ENCODE assay signal across 24 cellular contexts in genomic region chr4:147428583-147428982, GRCh38. TPM values are rescaled to one million over a fixed set of nuclear protein-coding genes. Genes with fewer than 3 reads are reported as not detected.
DNase-seq lines count a peak whose midpoint lies in the region; ATAC-seq and TF ChIP-seq lines count a peak whose summit lies in the region.
"Had no signal": no experiment of that assay in that cellular context is flagged by ENCODE, and none has a peak within 500 bp of the region (broad histone marks: within the 10 kb centered on the region; RNA-seq: fewer than 3 reads in every experiment).

No MANE protein-coding gene starts in this region.

- no peaks in the 10 kb centered on the region for H3K36me3 Mint-ChIP-seq in MCF 10A (ENCODE audit: insufficient read depth, unreplicated experiment)
- H3K36me3 Mint-ChIP-seq: CD4-positive, alpha-beta memory T cell had no signal

- DNase-seq in MCF 10A (ENCODE audit: unreplicated experiment), result peak; percentile 9
- DNase-seq in breast epithelium (ENCODE audit: low spot score in 2 of 2), result no peak
- peak; percentile 68 for DNase-seq in PC-3
- peak; percentile 22 for DNase-seq in epithelial cell of esophagus (ENCODE audit: low read depth)
- DNase-seq in renal cortical epithelial cell (ENCODE audit: low read depth), result peak; percentile 7
- DNase-seq in effector CD8-positive, alpha-beta T cell (lab: John Stamatoyannopoulos, UW), result no peak
- DNase-seq in A172 (ENCODE audit: low spot score), result no peak
- DNase-seq in NCI-H1694 treated with DMSO at 0.1 percent for 48 hours (lab: John Stamatoyannopoulos, UW), result no peak
- DNase-seq: ACHN; AML-193; BE2C; C1 segment of cervical spinal cord; Calu3; CD4-positive, alpha-beta memory T cell; COR-L47; DMS79; EL; GDM1; GOT3; HFFc6 had no signal

- no peak overlapping the region for H3K27ac Mint-ChIP-seq in MCF 10A (ENCODE audit: low read depth, unreplicated experiment)
- H3K27ac Mint-ChIP-seq: CD4-positive, alpha-beta memory T cell; HFFc6 had no signal

- H4K20me1 ChIP-seq in PC-3 (ENCODE audit: low read length), result no peaks in the 10 kb centered on the region

- H3K9me2 ChIP-seq in PC-3 (replicated peaks; ENCODE audit: low read length), result no peaks in the 10 kb centered on the region

- no peaks in the 10 kb centered on the region for H3K79me2 ChIP-seq in PC-3 (ENCODE audit: low read length)

- peaks cover 14% of the 10 kb centered on the region for H3K4me1 Mint-ChIP-seq in MCF 10A (ENCODE audit: insufficient read depth, unreplicated experiment)
- H3K4me1 Mint-ChIP-seq: CD4-positive, alpha-beta memory T cell had no signal

- H3F3A ChIP-seq in PC-3 (ENCODE audit: low read length, unreplicated experiment), result no peaks in the 10 kb centered on the region

- peaks cover 16% of the 10 kb centered on the region for H3K9me3 Mint-ChIP-seq in MCF 10A (ENCODE audit: unreplicated experiment)
- H3K9me3 Mint-ChIP-seq: HFFc6 had no signal

- intact Hi-C loops in MCF 10A (cut with micrococcal nuclease), result no loop called here
- intact Hi-C loops in breast epithelium (cut with DNase I; ENCODE audit: low total_unique reads), result no loop called here
- intact Hi-C loops in PC-3 (cut with micrococcal nuclease), result loop anchor here (2.0 kb wide), 1 partner anchor 58 kb away; no protein-coding TSS in a partner anchor

- TF ChIP-seq CTCF in MCF 10A (IDR thresholded peaks at IDR 0.05; ENCODE audit: unreplicated experiment) (no peak), breast epithelium (IDR thresholded peaks at IDR 0.05) (no peak), PC-3 (conservative IDR thresholded peaks at IDR 0.05; ENCODE audit: low read depth, low read length) (no peak), epithelial cell of esophagus (IDR thresholded peaks at IDR 0.05; ENCODE audit: insufficient read depth, low read depth, low read length, missing control alignments) (no peak)

- H3K27me3 Mint-ChIP-seq in MCF 10A (ENCODE audit: insufficient read depth, unreplicated experiment), result no peaks in the 10 kb centered on the region
- H3K27me3 Mint-ChIP-seq: CD4-positive, alpha-beta memory T cell had no signal

- H3K27me3 ChIP-seq in breast epithelium (no peaks in the 10 kb centered on the region), PC-3 (ENCODE audit: low read length) (no peaks in the 10 kb centered on the region)
- H3K27me3 ChIP-seq: BE2C had no signal

- POLR2A ChIA-PET in MCF 10A (lab: Yijun Ruan, JAX) (no interaction called here), PC-3 (lab: Charles Lee; ENCODE audit: unreplicated experiment) (no interaction called here)

- BruUV-seq in MCF 10A (replicated peaks; lab: Mats Ljungman, UMichigan) (no TSS peak), PC-3 (replicated peaks; lab: Mats Ljungman, UMichigan) (no TSS peak)

- peak; percentile 96 for ATAC-seq in PC-3
- ATAC-seq: A549, GM12878 had no signal

- no peak overlapping the region for H2AFZ ChIP-seq in PC-3 (ENCODE audit: low read length)

- H3K27ac ChIP-seq in breast epithelium (no peak overlapping the region), PC-3 (ENCODE audit: low read length) (peak overlapping the region; percentile 58)
- H3K27ac ChIP-seq: 22Rv1, A549 had no signal

- CTCF ChIA-PET in MCF 10A (lab: Yijun Ruan, JAX), result no interaction called here
- CTCF ChIA-PET in PC-3 (lab: Charles Lee), result no interaction called here

- H3K9me3 ChIP-seq in breast epithelium, result peaks cover 0 to 3% of the 10 kb centered on the region in 2 donors
- H3K9me3 ChIP-seq in PC-3 (ENCODE audit: low read length), result no peaks in the 10 kb centered on the region
- H3K9me3 ChIP-seq: BE2C, HAP-1 had no signal

- H3K4me3 Mint-ChIP-seq in MCF 10A (ENCODE audit: unreplicated experiment), result no peak overlapping the region
- H3K4me3 Mint-ChIP-seq: CD4-positive, alpha-beta memory T cell; HFFc6 had no signal

- H3K36me3 ChIP-seq in breast epithelium, result no peaks in the 10 kb centered on the region
- H3K36me3 ChIP-seq in PC-3 (ENCODE audit: low read depth, low read length), result no peaks in the 10 kb centered on the region
- H3K36me3 ChIP-seq: BE2C, HAP-1 had no signal

- no peak for TF ChIP-seq POLR2A in breast epithelium (IDR thresholded peaks at IDR 0.05)

- H3K4me1 ChIP-seq in breast epithelium, result no peaks in the 10 kb centered on the region
- peaks cover 13% of the 10 kb centered on the region for H3K4me1 ChIP-seq in PC-3 (ENCODE audit: insufficient read depth, low read length)
- H3K4me1 ChIP-seq: A549, HAP-1 had no signal

- H3K4me2 ChIP-seq in PC-3 (ENCODE audit: low read length), result peak overlapping the region; percentile 59; the same call in 1 of the 2 replicates
- H3K4me2 ChIP-seq: A549 had no signal

- no peak overlapping the region for H3K4me3 ChIP-seq in breast epithelium
- H3K4me3 ChIP-seq in PC-3 (ENCODE audit: low read length), result no peak overlapping the region
- no peak overlapping the region for H3K4me3 ChIP-seq in epithelial cell of esophagus (ENCODE audit: low read length)
- H3K4me3 ChIP-seq: A549, GM12878, HAP-1 had no signal

- H3K9ac ChIP-seq in PC-3 (ENCODE audit: low read length), result no peak overlapping the region

RNA-seq across cellular contexts. Expression of gene EDNRA, which starts 52.3 kb away (rescaled TPM):
- total RNA-seq in MCF 10A (2022) (not detected in 2 replicates), breast epithelium (10 to 100 TPM in 1 of 3 donors, 1 to 10 TPM in 2; 2.6 to 11.1 (median 5.2) TPM), PC-3 (2014; rRNA removed) (2.1 and 2.4 TPM in 2 replicates), renal cortical epithelial cell (1.3 and 3.3 TPM in 2 replicates)
- total RNA-seq in A172 (2014; rRNA removed; shearing (Covaris generic)), result 0.31 and 0.57 TPM in 2 replicates
- total RNA-seq: CD4-positive, alpha-beta memory T cell had no signal

Comparison
In these comparisons a context has a peak if more than half of its experiments do, and no peak if none do; other contexts are left out.
1. DNase-seq: peak in MCF 10A (single experiment), PC-3 (single experiment), epithelial cell of esophagus (single experiment) and renal cortical epithelial cell (single experiment); none in breast epithelium (0 of 2), effector CD8-positive, alpha-beta T cell (single experiment), A172 (single experiment) and NCI-H1694 treated with DMSO at 0.1 percent for 48 hours (single experiment).